ENCODE assay signal across 8 cellular contexts in the genomic region with DNA sequence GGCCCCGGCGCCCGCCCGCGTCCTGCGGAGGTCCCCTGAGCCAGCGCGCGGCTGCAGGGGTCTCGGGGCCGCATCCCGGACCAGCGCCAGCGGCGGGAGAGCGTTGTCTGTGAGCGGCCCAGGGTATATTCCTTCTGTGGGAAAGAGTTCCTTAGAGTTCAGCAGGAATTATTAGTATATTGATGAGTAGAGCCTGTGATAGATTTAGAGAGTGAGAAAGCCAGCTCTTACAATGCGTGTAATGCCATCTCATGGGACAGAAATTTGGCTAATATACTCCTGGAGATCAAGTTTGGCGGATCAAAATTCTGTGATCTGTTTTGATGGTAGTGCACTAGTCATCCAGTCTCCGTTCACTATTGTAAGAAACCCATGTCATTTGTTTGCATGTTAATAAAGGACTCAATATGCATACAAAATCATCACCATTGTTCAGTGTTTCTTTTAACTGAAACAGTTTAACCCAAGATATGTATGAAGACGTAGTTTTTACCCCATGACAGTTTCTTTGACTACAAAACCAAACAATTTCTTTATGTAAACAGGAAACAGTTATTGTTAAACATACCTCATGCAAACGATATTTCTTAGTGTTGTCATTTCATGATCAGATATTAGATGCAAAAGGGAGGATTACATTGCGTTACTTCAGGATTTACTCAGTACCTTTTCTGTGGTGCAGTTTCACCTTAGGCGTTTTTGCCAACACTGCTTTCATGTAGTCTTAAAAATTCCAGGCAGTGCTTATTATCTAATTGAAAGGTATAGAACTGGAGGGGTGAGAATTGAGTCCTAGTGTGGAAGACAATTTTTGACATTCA. TPM values are rescaled to one million over a fixed set of nuclear protein-coding genes. Genes with fewer than 3 reads are reported as not detected.
DNase-seq lines count a peak whose midpoint lies in the region; ATAC-seq lines count a peak whose summit lies in the region.

No MANE protein-coding gene starts in this region.

- peak overlapping the region; percentile 67 for H3K4me3 Mint-ChIP-seq in activated CD8-positive, alpha-beta memory T cell treated with anti-CD3 and anti-CD28 coated beads, Interleukin-2, amount 10 ng/mL, durations not matched to agents 7 days and 5 days
- peak overlapping the region; percentile 41 for H3K4me3 Mint-ChIP-seq in activated T-helper 17 cell treated with anti-CD3 and anti-CD28 coated beads, Interleukin-2, amount 50 U/mL, for 72 hours
- H3K4me3 Mint-ChIP-seq in immature natural killer cell: peak overlapping the region; percentile 70 to 86 (median 76)

- no peaks in the 10 kb centered on the region for H3K36me3 ChIP-seq in thymus (ENCODE audit: control insufficient read depth, insufficient read depth)

- no peak for DNase-seq in activated CD8-positive, alpha-beta memory T cell treated with anti-CD3 and anti-CD28 coated beads, Interleukin-2, amount 10 ng/mL, durations not matched to agents 7 days and 5 days
- no peak for DNase-seq in activated CD8-positive, alpha-beta memory T cell treated with anti-CD3 and anti-CD28 coated beads, Interleukin-2, amount 50 U/mL, for 48 hours
- DNase-seq in immature natural killer cell (peak in 1 of 3 donors; percentile 1), NCI-H1105 (lab: John Stamatoyannopoulos, UW) (no peak), NCI-H2081 treated with DMSO at 0.1 percent for 48 hours (lab: John Stamatoyannopoulos, UW) (no peak)

- H3K27ac ChIP-seq in thymus (ENCODE audit: low read depth): peak overlapping the region; percentile 38

- peaks cover 18% of the 10 kb centered on the region for H3K27me3 ChIP-seq in thymus (ENCODE audit: control insufficient read depth, insufficient read depth)

- WGBS in thymus: 15% methylated on average over 24 of the region's 24 CpGs

- peak overlapping the region; percentile 72 for H3K4me3 ChIP-seq in thymus (ENCODE audit: low read length)

- H3K9me3 ChIP-seq in thymus (ENCODE audit: control insufficient read depth): no peaks in the 10 kb centered on the region

- no peaks in the 10 kb centered on the region for H3K36me3 Mint-ChIP-seq in activated CD8-positive, alpha-beta memory T cell treated with anti-CD3 and anti-CD28 coated beads, Interleukin-2, amount 10 ng/mL, durations not matched to agents 7 days and 5 days
- H3K36me3 Mint-ChIP-seq in activated T-helper 17 cell treated with anti-CD3 and anti-CD28 coated beads, Interleukin-2, amount 50 U/mL, for 72 hours (ENCODE audit: low read depth): no peaks in the 10 kb centered on the region
- H3K36me3 Mint-ChIP-seq in immature natural killer cell: no peaks in the 10 kb centered on the region

- H3K9me3 Mint-ChIP-seq in activated CD8-positive, alpha-beta memory T cell treated with anti-CD3 and anti-CD28 coated beads, Interleukin-2, amount 10 ng/mL, durations not matched to agents 7 days and 5 days (ENCODE audit: low read depth): no peaks in the 10 kb centered on the region
- no peaks in the 10 kb centered on the region for H3K9me3 Mint-ChIP-seq in activated T-helper 17 cell treated with anti-CD3 and anti-CD28 coated beads, Interleukin-2, amount 50 U/mL, for 72 hours
- H3K9me3 Mint-ChIP-seq in immature natural killer cell: no peaks in the 10 kb centered on the region

- H3K4me1 ChIP-seq in thymus (ENCODE audit: control insufficient read depth, insufficient read depth, low read length): peaks cover 7% of the 10 kb centered on the region

- peaks cover 15% of the 10 kb centered on the region for H3K4me1 Mint-ChIP-seq in activated CD8-positive, alpha-beta memory T cell treated with anti-CD3 and anti-CD28 coated beads, Interleukin-2, amount 10 ng/mL, durations not matched to agents 7 days and 5 days
- peaks cover 6% of the 10 kb centered on the region for H3K4me1 Mint-ChIP-seq in activated T-helper 17 cell treated with anti-CD3 and anti-CD28 coated beads, Interleukin-2, amount 50 U/mL, for 72 hours
- H3K4me1 Mint-ChIP-seq in immature natural killer cell: peaks cover 18 to 22% of the 10 kb centered on the region in 2 donors

- no peak overlapping the region for H3K27ac Mint-ChIP-seq in activated CD8-positive, alpha-beta memory T cell treated with anti-CD3 and anti-CD28 coated beads, Interleukin-2, amount 10 ng/mL, durations not matched to agents 7 days and 5 days
- H3K27ac Mint-ChIP-seq in activated T-helper 17 cell treated with anti-CD3 and anti-CD28 coated beads, Interleukin-2, amount 50 U/mL, for 72 hours: no peak overlapping the region
- no peak overlapping the region for H3K27ac Mint-ChIP-seq in immature natural killer cell

- H3K27me3 Mint-ChIP-seq in activated CD8-positive, alpha-beta memory T cell treated with anti-CD3 and anti-CD28 coated beads, Interleukin-2, amount 10 ng/mL, durations not matched to agents 7 days and 5 days: peaks cover 64% of the 10 kb centered on the region
- H3K27me3 Mint-ChIP-seq in activated T-helper 17 cell treated with anti-CD3 and anti-CD28 coated beads, Interleukin-2, amount 50 U/mL, for 72 hours: peaks cover 19% of the 10 kb centered on the region
- H3K27me3 Mint-ChIP-seq in immature natural killer cell (ENCODE audit: low read depth in 3 of 3): peaks cover 14 to 29% (median 15%) of the 10 kb centered on the region in 3 donors

- ATAC-seq in activated CD8-positive, alpha-beta memory T cell treated with anti-CD3 and anti-CD28 coated beads, Interleukin-2, amount 10 ng/mL, durations not matched to agents 7 days and 5 days: no peak
- ATAC-seq in activated T-helper 17 cell treated with anti-CD3 and anti-CD28 coated beads, Interleukin-2, amount 50 U/mL, for 72 hours (replicated peaks): no peak
- ATAC-seq in GM19023 (IDR thresholded peaks at IDR 0.05; ENCODE audit: unreplicated experiment): no peak

- CTCF ChIA-PET in activated CD8-positive, alpha-beta memory T cell treated with anti-CD3 and anti-CD28 coated beads, Interleukin-2, amount 10 ng/mL, durations not matched to agents 7 days and 5 days (lab: Charles Lee): no interaction called here

RNA-seq across cellular contexts. Expression of gene TNFRSF19, which starts 9.9 kb away (rescaled TPM):
- under 1 TPM; 0.12 to 0.28 TPM for total RNA-seq in activated CD8-positive, alpha-beta memory T cell treated with anti-CD3 and anti-CD28 coated beads, Interleukin-2, amount 10 ng/mL, durations not matched to agents 7 days and 5 days
- under 1 TPM in 1 of 2 donors, not detected in 1; 0.28 TPM for total RNA-seq in activated T-helper 17 cell treated with anti-CD3 and anti-CD28 coated beads, Interleukin-2, amount 50 U/mL, for 72 hours
- under 1 TPM in 2 of 3 donors, not detected in 1; 0.19 to 0.27 TPM for polyA plus RNA-seq in immature natural killer cell
- 7.6 TPM for polyA plus RNA-seq in thymus
